In genomic region chr3:139534992-139535879, GRCh38 we compare ENCODE assay signal across 9 cellular contexts. TPM values are rescaled to one million over a fixed set of nuclear protein-coding genes. Genes with fewer than 3 reads are reported as not detected.
DNase-seq lines count a peak whose midpoint lies in the region; ATAC-seq and TF ChIP-seq lines count a peak whose summit lies in the region.
"Had no signal": no experiment of that assay in that cellular context is flagged by ENCODE, and none has a peak within 500 bp of the region (broad histone marks: within the 10 kb centered on the region; RNA-seq: fewer than 3 reads in every experiment).

No MANE protein-coding gene starts in this region.

- no peak overlapping the region for H4K12ac ChIP-seq in trophoblast cell (ENCODE audit: low read depth, low read length)

- H4K91ac ChIP-seq in trophoblast cell (ENCODE audit: low read depth, low read length) = no peak overlapping the region

- H2BK120ac ChIP-seq in trophoblast cell (ENCODE audit: insufficient read depth, low read length, poor library complexity) = no peak overlapping the region

- no peaks in the 10 kb centered on the region for H3K27me3 ChIP-seq in mammary epithelial cell (ENCODE audit: insufficient read depth, low read length)
- H3K27me3 ChIP-seq in thoracic aorta (replicated peaks; ENCODE audit: insufficient read depth) = no peaks in the 10 kb centered on the region
- no peaks in the 10 kb centered on the region for H3K27me3 ChIP-seq in trophoblast cell (ENCODE audit: insufficient read depth, low read length)
- H3K27me3 ChIP-seq: SJSA1 had no signal

- intact Hi-C loops in mammary epithelial cell (cut with micrococcal nuclease) = loop anchor here (1.0 to 5.0 kb wide), 3 partner anchors 24 to 100 kb away; no protein-coding TSS in a partner anchor
- intact Hi-C loops in left colon (cut with DNase I, micrococcal nuclease) = no loop called here

- H3K27ac ChIP-seq in mammary epithelial cell (ENCODE audit: insufficient read depth, low read depth, low read length) (peak overlapping the region; percentile 92), thoracic aorta (peak overlapping the region; percentile 79 to 85), trophoblast cell (ENCODE audit: low read depth, low read length) (no peak overlapping the region)
- H3K27ac ChIP-seq: SJSA1 had no signal

- no peak for TF ChIP-seq CTCF in mammary epithelial cell (conservative IDR thresholded peaks at IDR 0.05 in 1 of 2, IDR thresholded peaks at IDR 0.05 in 1 of 2; ENCODE audit: extremely low read depth in 1 of 2, insufficient read depth in 1 of 2, low read depth in 1 of 2, low read length in 2 of 2)
- TF ChIP-seq CTCF in thoracic aorta (IDR thresholded peaks at IDR 0.05) = no peak

- ATAC-seq in left colon (peak; percentile 75), thoracic aorta (ENCODE audit: insufficient number of reproducible peaks, low FRiP score, low read depth) (peak; percentile 54), GM21737 (IDR thresholded peaks at IDR 0.05; ENCODE audit: unreplicated experiment) (no peak), GM18511 (IDR thresholded peaks at IDR 0.05; ENCODE audit: unreplicated experiment) (no peak)

- H2BK5ac ChIP-seq in trophoblast cell (ENCODE audit: low read depth, low read length, poor library complexity) = no peak overlapping the region

- no peak overlapping the region for H2AK5ac ChIP-seq in trophoblast cell (ENCODE audit: low read length)

- no TSS peak for BruUV-seq in mammary epithelial cell (replicated peaks; lab: Mats Ljungman, UMichigan)

- H4K8ac ChIP-seq in trophoblast cell (ENCODE audit: low read depth, low read length) = no peak overlapping the region

- no peak overlapping the region for H3K4ac ChIP-seq in trophoblast cell (ENCODE audit: low read depth, low read length)

- 86% methylated on average over 12 of the region's 12 CpGs for WGBS in mammary epithelial cell (ENCODE audit: low coverage, missing lambda C conversion rate)
- no CpG with 5 or more reads among the region's 12 CpGs for whole genome bisulfite sequencing in trophoblast cell (ENCODE audit: extremely low coverage, insufficient coverage, insufficient read length)

- no peak overlapping the region for H3K14ac ChIP-seq in trophoblast cell (ENCODE audit: low read length)

- H3K18ac ChIP-seq in trophoblast cell (ENCODE audit: low read length) = no peak overlapping the region

- no peaks in the 10 kb centered on the region for H4K20me1 ChIP-seq in mammary epithelial cell (ENCODE audit: insufficient read depth, low read length)

- peak overlapping the region; percentile 17 for H3K9ac ChIP-seq in mammary epithelial cell (ENCODE audit: insufficient read depth, low read length)
- no peak overlapping the region for H3K9ac ChIP-seq in trophoblast cell (ENCODE audit: low read length)

- no peak overlapping the region for H3K23ac ChIP-seq in trophoblast cell (ENCODE audit: low read length)

- peaks cover 14% of the 10 kb centered on the region for H3K9me3 ChIP-seq in mammary epithelial cell (replicated peaks; ENCODE audit: insufficient read depth, low read length)
- no peaks in the 10 kb centered on the region for H3K9me3 ChIP-seq in thoracic aorta
- H3K9me3 ChIP-seq in trophoblast cell (ENCODE audit: insufficient read depth, low read depth, low read length) = peaks cover 9% of the 10 kb centered on the region

- H3K4me1 ChIP-seq in mammary epithelial cell (ENCODE audit: insufficient read depth, low read length) (peaks cover 60% of the 10 kb centered on the region), thoracic aorta (ENCODE audit: control insufficient read depth in 1 of 2, low read depth in 2 of 2) (peaks cover 32 to 69% of the 10 kb centered on the region in 2 donors), trophoblast cell (ENCODE audit: control insufficient read depth in 1 of 2, insufficient read depth in 2 of 2, low read length in 2 of 2) (peaks cover 6 to 10% of the 10 kb centered on the region in 2 experiments)

- no peak overlapping the region for H2BK12ac ChIP-seq in trophoblast cell (ENCODE audit: low read length)

- in situ Hi-C loops in mammary epithelial cell (cut with MboI; ENCODE audit: low sequenced_read_pairs in 2 of 2) = no loop called here

- peak overlapping the region; percentile 61 for H3K4me2 ChIP-seq in mammary epithelial cell (ENCODE audit: insufficient read depth, low read depth, low read length)
- H3K4me2 ChIP-seq in trophoblast cell (ENCODE audit: low read length) = no peak overlapping the region

- CTCF ChIA-PET in mammary epithelial cell (lab: Charles Lee; ENCODE audit: low non-redundant PET) = interaction anchor here (0.6 kb wide), 2 partner anchors 619 to 694 kb away, joined by 4 to 5 read pairs; no protein-coding TSS in a partner anchor

- DNase-seq in NCI-H2081 (lab: John Stamatoyannopoulos, UW) (peak; percentile 57 to 75), mammary epithelial cell (peak; percentile 50), left colon (peak in 1 of 2 donors; percentile 37), thoracic aorta (ENCODE audit: low spot score) (peak; percentile 38), trophoblast cell (no peak)
- DNase-seq in NK-92 treated with Interleukin-12 subunit alpha and Interleukin-12 subunit beta, amount 100 ng/mL, for 24 hours (lab: John Stamatoyannopoulos, UW) = no peak

- H3K36me3 ChIP-seq in mammary epithelial cell (ENCODE audit: insufficient read depth, low read length) = no peaks in the 10 kb centered on the region
- H3K36me3 ChIP-seq in thoracic aorta = no peaks in the 10 kb centered on the region
- no peaks in the 10 kb centered on the region for H3K36me3 ChIP-seq in trophoblast cell (ENCODE audit: control insufficient read depth in 1 of 2, insufficient read depth in 2 of 2, low read length in 2 of 2)
- H3K36me3 ChIP-seq: SJSA1 had no signal

- no peaks in the 10 kb centered on the region for H3K79me1 ChIP-seq in trophoblast cell (ENCODE audit: low read length)

- H3K79me2 ChIP-seq in mammary epithelial cell (ENCODE audit: insufficient read depth, low read length) = no peaks in the 10 kb centered on the region
- no peaks in the 10 kb centered on the region for H3K79me2 ChIP-seq in trophoblast cell (ENCODE audit: control insufficient read depth, insufficient read depth, low read length, poor library complexity)

- dilution Hi-C loops in mammary epithelial cell (cut with HindIII; ENCODE audit: low sequenced_read_pairs) = no loop called here

- H2AFZ ChIP-seq in mammary epithelial cell (ENCODE audit: low read depth, low read length) = no peak overlapping the region
- H2AFZ ChIP-seq in trophoblast cell (ENCODE audit: insufficient read depth, low read length, poor library complexity) = no peak overlapping the region

- no peak overlapping the region for H3K4me3 ChIP-seq in mammary epithelial cell (replicated peaks in 1 of 3; ENCODE audit: insufficient read depth in 1 of 3, low read depth in 2 of 3, low read length in 3 of 3)
- H3K4me3 ChIP-seq in thoracic aorta = peak overlapping the region; percentile 21
- no peak overlapping the region for H3K4me3 ChIP-seq in trophoblast cell (ENCODE audit: low read depth, low read length)
- H3K4me3 ChIP-seq: SJSA1 had no signal

RNA-seq across cellular contexts. Expression of gene RBP1, which starts 4.3 kb away (rescaled TPM):
- total RNA-seq in mammary epithelial cell (10 to 100 TPM; 58.7 to 60.6 TPM), left colon (1 to 10 TPM; 2.4 to 6.5 TPM), thoracic aorta (1 to 10 TPM; 4.1 to 7.2 TPM)
- polyA plus RNA-seq in mammary epithelial cell = 24.5 TPM
- polyA minus RNA-seq in mammary epithelial cell = 3.6 TPM
- polyA plus RNA-seq in trophoblast cell (2013) = 10.4 and 10.9 TPM in 2 replicates

RNA-seq across cellular contexts. Expression of gene RBP2, which starts 58.9 kb away (rescaled TPM):
- total RNA-seq in mammary epithelial cell (not detected), left colon (1 to 10 TPM in 1 of 2 donors, under 1 TPM in 1; 0.67 to 1.3 TPM), thoracic aorta (not detected)
- polyA plus RNA-seq in mammary epithelial cell = not detected
- not detected for polyA minus RNA-seq in mammary epithelial cell
- polyA plus RNA-seq in trophoblast cell (2013) = 0.16 TPM in 1 of 2 replicates, not detected in the other
- total RNA-seq: SJSA1 had no signal

Comparison
In these comparisons a context has a peak if more than half of its experiments do, and no peak if none do; other contexts are left out.
1. DNase-seq: peak in NCI-H2081 (2 of 2), mammary epithelial cell (single experiment) and thoracic aorta (single experiment); none in NK-92 treated with Interleukin-12 subunit alpha and Interleukin-12 subunit beta, amount 100 ng/mL, for 24 hours (single experiment) and trophoblast cell (0 of 2).
2. ATAC-seq: peak in left colon (single experiment) and thoracic aorta (single experiment); none in GM21737 (single experiment) and GM18511 (single experiment).
3. RNA of gene RBP1, which starts 4.3 kb away (total RNA-seq): 58.7 to 60.6 TPM in mammary epithelial cell; 4.1 to 7.2 TPM in thoracic aorta and 2.4 to 6.5 TPM in left colon; every median in the first group is over 4 times any median in the second.